Comparison of ENCODE assay signal across 8 cellular contexts in genomic region chr4:113316879-113317278, GRCh38.
A peak's percentile ranks its signal among the peaks of the same experiment; 100 is the strongest.
DNase-seq lines count a peak whose midpoint lies in the region; ATAC-seq and TF ChIP-seq lines count a peak whose summit lies in the region.

No MANE protein-coding gene starts in this region.

- H3K27ac Mint-ChIP-seq in activated naive CD4-positive, alpha-beta T cell treated with anti-CD3 and anti-CD28 coated beads for 36 hours = no peak overlapping the region
- H3K27ac Mint-ChIP-seq in activated B cell treated with CpG ODN at 0.5 μM for 24 hours = peak overlapping the region; percentile 72

- H3K27ac ChIP-seq in ovary = no peak overlapping the region

- no peak for TF ChIP-seq POLR2A in ovary (IDR thresholded peaks at IDR 0.05)

- no peak for TF ChIP-seq EP300 in ovary (IDR thresholded peaks at IDR 0.05)

- H3K9me3 Mint-ChIP-seq in activated naive CD4-positive, alpha-beta T cell treated with anti-CD3 and anti-CD28 coated beads for 36 hours = no peaks in the 10 kb centered on the region
- no peaks in the 10 kb centered on the region for H3K9me3 Mint-ChIP-seq in activated B cell treated with CpG ODN at 0.5 μM for 24 hours

- no peaks in the 10 kb centered on the region for H3K4me1 ChIP-seq in ovary (ENCODE audit: insufficient read depth)

- ATAC-seq in HG02885 (IDR thresholded peaks at IDR 0.05; ENCODE audit: poor library complexity, unreplicated experiment) = peak; percentile 97
- peak; percentile 88 for ATAC-seq in activated B cell treated with CpG ODN at 0.5 μM for 24 hours (ENCODE audit: low read depth)
- ATAC-seq in stimulated activated naive CD8-positive, alpha-beta T cell treated with anti-CD3 and anti-CD28 coated beads, Interleukin-15, Interleukin-2, amounts not matched to agents 100 U/mL and 50 U/mL, for 24 hours = peak; percentile 68

- H3K4me3 ChIP-seq in ovary = no peak overlapping the region

- peaks cover 5% of the 10 kb centered on the region for H3K27me3 Mint-ChIP-seq in activated naive CD4-positive, alpha-beta T cell treated with anti-CD3 and anti-CD28 coated beads for 36 hours (ENCODE audit: low read depth)
- no peaks in the 10 kb centered on the region for H3K27me3 Mint-ChIP-seq in activated B cell treated with CpG ODN at 0.5 μM for 24 hours

- H3K9me3 ChIP-seq in ovary = no peaks in the 10 kb centered on the region

- peaks cover 8% of the 10 kb centered on the region for H3K4me1 Mint-ChIP-seq in activated naive CD4-positive, alpha-beta T cell treated with anti-CD3 and anti-CD28 coated beads for 36 hours (ENCODE audit: low read depth)
- peaks cover 13% of the 10 kb centered on the region for H3K4me1 Mint-ChIP-seq in activated B cell treated with CpG ODN at 0.5 μM for 24 hours

- H3K27me3 ChIP-seq in ovary = no peaks in the 10 kb centered on the region

- TF ChIP-seq CTCF in activated B cell treated with CpG ODN at 0.5 μM for 24 hours (IDR thresholded peaks at IDR 0.05) (no peak), ovary (IDR thresholded peaks at IDR 0.05) (no peak)

- POLR2A ChIA-PET in activated B cell treated with CpG ODN at 0.5 μM for 24 hours (lab: Charles Lee) = no interaction called here

- CTCF ChIA-PET in activated naive CD4-positive, alpha-beta T cell treated with anti-CD3 and anti-CD28 coated beads for 36 hours (lab: Charles Lee) = no interaction called here
- CTCF ChIA-PET in activated B cell treated with CpG ODN at 0.5 μM for 24 hours (lab: Charles Lee) = no interaction called here

- H3K4me3 Mint-ChIP-seq in activated naive CD4-positive, alpha-beta T cell treated with anti-CD3 and anti-CD28 coated beads for 36 hours = no peak overlapping the region
- H3K4me3 Mint-ChIP-seq in activated B cell treated with CpG ODN at 0.5 μM for 24 hours = peak overlapping the region; percentile 48

- WGBS in ovary, 3 donors = 71 to 81% (median 81%) methylated on average over 4 of the region's 4 CpGs

- intact Hi-C loops in activated naive CD4-positive, alpha-beta T cell treated with anti-CD3 and anti-CD28 coated beads for 36 hours (cut with micrococcal nuclease) = loop anchor here (1.0 kb wide), 1 partner anchor 38 kb away; no protein-coding TSS in a partner anchor
- intact Hi-C loops in activated B cell treated with CpG ODN at 0.5 μM for 24 hours (cut with micrococcal nuclease) = no loop called here
- intact Hi-C loops in ovary (cut with DNase I) = no loop called here

- no peaks in the 10 kb centered on the region for H3K36me3 ChIP-seq in ovary

- peak; percentile 38 for DNase-seq in activated naive CD4-positive, alpha-beta T cell treated with anti-CD3 and anti-CD28 coated beads for 36 hours
- DNase-seq in activated naive CD4-positive, alpha-beta T cell (lab: John Stamatoyannopoulos, UW) = no peak
- DNase-seq in activated B cell treated with CpG ODN at 0.5 μM for 24 hours = no peak
- DNase-seq in stimulated activated naive CD8-positive, alpha-beta T cell treated with anti-CD3 and anti-CD28 coated beads, Interleukin-15, Interleukin-2, amounts not matched to agents 100 U/mL and 50 U/mL, for 24 hours = no peak
- DNase-seq in NCI-H526 treated with DMSO at 0.1 percent for 48 hours (lab: John Stamatoyannopoulos, UW) = no peak
- no peak for DNase-seq in activated gamma-delta T cell treated with Interleukin-2 at 50 U/mL for 16 hours
- DNase-seq in ovary = no peak

- H3K36me3 Mint-ChIP-seq in activated naive CD4-positive, alpha-beta T cell treated with anti-CD3 and anti-CD28 coated beads for 36 hours (ENCODE audit: low read depth) = no peaks in the 10 kb centered on the region
- no peaks in the 10 kb centered on the region for H3K36me3 Mint-ChIP-seq in activated B cell treated with CpG ODN at 0.5 μM for 24 hours (ENCODE audit: low read depth)
